8 cellular contexts compared by ENCODE assay signal in the genomic region with DNA sequence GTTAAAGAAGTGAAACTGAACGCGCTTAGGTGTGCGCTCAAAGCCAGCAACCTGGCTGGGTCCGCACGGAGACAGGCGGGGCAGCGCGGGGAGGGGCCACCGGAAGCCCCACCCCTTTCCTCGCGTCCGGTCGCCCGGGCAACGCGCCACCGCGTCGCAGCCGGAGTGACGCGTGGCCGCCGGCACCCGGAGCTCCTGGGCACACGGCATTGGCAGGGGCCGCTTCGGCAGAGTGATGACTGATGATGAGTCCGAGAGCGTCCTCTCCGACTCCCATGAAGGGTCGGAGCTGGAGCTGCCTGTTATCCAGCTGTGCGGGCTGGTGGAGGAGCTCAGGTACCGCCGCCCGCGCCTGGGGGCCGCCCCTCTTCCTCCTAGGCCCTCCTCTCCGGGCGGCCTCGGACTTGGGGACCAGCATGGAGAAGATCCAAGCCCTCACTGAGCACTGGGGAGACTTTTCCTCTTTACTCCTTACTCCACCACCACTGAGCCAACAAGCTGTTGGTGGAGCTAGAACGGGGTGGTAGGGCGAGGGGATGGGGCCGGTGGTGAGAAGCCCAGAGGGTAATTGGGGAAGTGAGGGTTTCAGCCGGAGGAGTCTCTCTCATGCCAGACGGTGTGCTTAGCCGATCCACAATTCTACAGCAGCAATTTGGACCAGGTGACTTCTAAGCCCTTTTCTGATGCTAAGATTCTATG. TPM values are rescaled to one million over a fixed set of nuclear protein-coding genes. Genes with fewer than 3 reads are reported as not detected.
DNase-seq lines count a peak whose midpoint lies in the region; TF ChIP-seq lines count a peak whose summit lies in the region.

No MANE protein-coding gene starts in this region.

- H3K27ac Mint-ChIP-seq in T-helper 1 cell treated with Interleukin-12 subunit alpha and Interleukin-12 subunit beta and Interleukin-4 antibody, amounts not matched to agents 30 μg/mL and 1 μg/mL, for 36 hours: peak overlapping the region; percentile 36

- peak overlapping the region; percentile 83 for H3K4me3 Mint-ChIP-seq in T-helper 1 cell treated with Interleukin-12 subunit alpha and Interleukin-12 subunit beta and Interleukin-4 antibody, amounts not matched to agents 30 μg/mL and 1 μg/mL, for 36 hours

- H3K4me3 ChIP-seq in GM12865 (ENCODE audit: low read depth, low read length) (peak overlapping the region; percentile 71), HFF-Myc (replicated peaks; ENCODE audit: low read depth, low read length) (peak overlapping the region; percentile 84)

- no peaks in the 10 kb centered on the region for H3K9me3 Mint-ChIP-seq in T-helper 1 cell treated with Interleukin-12 subunit alpha and Interleukin-12 subunit beta and Interleukin-4 antibody, amounts not matched to agents 30 μg/mL and 1 μg/mL, for 36 hours

- peak; percentile 92 for DNase-seq in GM12865 (ENCODE audit: low read depth)
- peak; percentile 42 for DNase-seq in HFF-Myc (ENCODE audit: extremely low read depth, low read depth)
- peak; percentile 26 for DNase-seq in MV-4-11 (lab: John Stamatoyannopoulos, UW)
- peak in 52 of 56 donors; percentile 19 to 86 (median 61) for DNase-seq in amygdala (lab: John Stamatoyannopoulos, UW)
- peak; percentile 75 for DNase-seq in hepatic stellate cell (ENCODE audit: low spot score)
- peak; percentile 50 for DNase-seq in renal cortical epithelial cell (ENCODE audit: low read depth)
- no peak for DNase-seq in cortex of kidney (lab: John Stamatoyannopoulos, UW)

- H3K4me1 Mint-ChIP-seq in T-helper 1 cell treated with Interleukin-12 subunit alpha and Interleukin-12 subunit beta and Interleukin-4 antibody, amounts not matched to agents 30 μg/mL and 1 μg/mL, for 36 hours (ENCODE audit: low read depth): peaks cover 8% of the 10 kb centered on the region

- H3K27me3 Mint-ChIP-seq in T-helper 1 cell treated with Interleukin-12 subunit alpha and Interleukin-12 subunit beta and Interleukin-4 antibody, amounts not matched to agents 30 μg/mL and 1 μg/mL, for 36 hours (ENCODE audit: low read depth): no peaks in the 10 kb centered on the region

- H3K36me3 Mint-ChIP-seq in T-helper 1 cell treated with Interleukin-12 subunit alpha and Interleukin-12 subunit beta and Interleukin-4 antibody, amounts not matched to agents 30 μg/mL and 1 μg/mL, for 36 hours (ENCODE audit: low read depth): no peaks in the 10 kb centered on the region

- TF ChIP-seq CTCF in GM12865 (IDR thresholded peaks at IDR 0.05; ENCODE audit: insufficient read depth, low read depth, low read length, missing control alignments) (no peak), HFF-Myc (IDR thresholded peaks at IDR 0.05; ENCODE audit: low read depth, low read length, missing control alignments) (no peak)

RNA-seq across cellular contexts. Expression of a gene that starts 44.9 kb away (rescaled TPM):
- total RNA-seq in renal cortical epithelial cell: not detected in 2 replicates

RNA-seq across cellular contexts. Expression of a gene that starts 52.0 kb away (rescaled TPM):
- total RNA-seq in renal cortical epithelial cell: 27.1 and 73.6 TPM in 2 replicates
